In the genomic region with DNA sequence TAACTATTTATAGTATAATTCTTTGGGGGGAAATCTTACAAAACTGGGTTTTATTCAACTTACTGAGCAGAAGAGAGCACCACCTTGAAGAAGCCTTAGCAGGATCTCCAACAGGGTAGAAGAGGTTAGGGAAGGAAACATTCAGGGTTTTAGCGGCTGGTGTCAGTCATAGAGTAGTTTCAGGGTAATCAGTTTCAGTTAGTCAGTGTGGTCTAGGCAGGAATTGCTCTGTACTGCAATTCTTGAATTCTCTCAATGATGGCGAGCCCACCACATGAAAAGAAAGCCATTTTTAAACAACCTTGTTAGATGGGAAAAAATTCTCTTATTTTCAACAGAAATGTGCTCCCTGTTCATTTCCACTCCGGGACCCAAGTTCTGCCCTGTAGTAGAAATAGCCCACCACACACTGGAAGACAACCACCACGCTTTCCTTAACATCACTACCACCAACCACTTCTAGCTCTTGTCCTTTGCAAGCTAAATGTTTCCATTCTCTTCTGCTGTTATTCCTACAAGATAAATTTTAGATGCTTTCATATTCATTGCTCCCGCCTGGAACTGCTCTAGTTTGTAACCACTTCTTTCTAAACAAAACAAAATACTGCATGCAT, we compare ENCODE assay signal across 15 cellular contexts. TPM values are rescaled to one million over a fixed set of nuclear protein-coding genes. Genes with fewer than 3 reads are reported as not detected.
DNase-seq lines count a peak whose midpoint lies in the region; ATAC-seq and TF ChIP-seq lines count a peak whose summit lies in the region.
"Had no signal": no experiment of that assay in that cellular context is flagged by ENCODE, and none has a peak within 500 bp of the region (broad histone marks: within the 10 kb centered on the region; RNA-seq: fewer than 3 reads in every experiment).

No MANE protein-coding gene starts in this region.

- no peaks in the 10 kb centered on the region for H3K4me1 Mint-ChIP-seq in activated T-helper 17 cell treated with anti-CD3 and anti-CD28 coated beads, Interleukin-2, amount 50 U/mL, for 72 hours

- no peak overlapping the region for H3K4me3 ChIP-seq in PC-9
- H3K4me3 ChIP-seq: thoracic aorta had no signal

- no peaks in the 10 kb centered on the region for H3K4me1 ChIP-seq in PC-9 (replicated peaks; ENCODE audit: insufficient read depth)

- no peak overlapping the region for H3K4me2 ChIP-seq in PC-9

- no peak overlapping the region for H2AFZ ChIP-seq in PC-9

- CTCF ChIA-PET in PC-9 (lab: Charles Lee): no interaction called here

- H3F3A ChIP-seq in PC-9 (ENCODE audit: insufficient read depth, low read depth): no peaks in the 10 kb centered on the region

- H3K27ac ChIP-seq in PC-9: no peak overlapping the region
- H3K27ac ChIP-seq: thoracic aorta had no signal

- H3K27ac Mint-ChIP-seq in activated T-helper 17 cell treated with anti-CD3 and anti-CD28 coated beads, Interleukin-2, amount 50 U/mL, for 72 hours: no peak overlapping the region

- H3K79me2 ChIP-seq in PC-9 (ENCODE audit: low read depth): no peaks in the 10 kb centered on the region

- no peaks in the 10 kb centered on the region for H3K36me3 ChIP-seq in PC-9 (ENCODE audit: low read depth)
- H3K36me3 ChIP-seq: thoracic aorta had no signal

- DNase-seq in PC-9 (no peak), posterior cingulate gyrus (no peak), iPS-NIHi11 (ENCODE audit: low spot score) (no peak), NCI-H524 treated with DMSO at 0.1 percent for 48 hours (lab: John Stamatoyannopoulos, UW) (no peak)
- DNase-seq: effector CD4-positive, alpha-beta T cell; hippocampal formation; Karpas-422; mesendoderm; NCI-H345; SHP77 treated with DMSO at 0.1 percent for 48 hours had no signal

- H3K27me3 Mint-ChIP-seq in activated T-helper 17 cell treated with anti-CD3 and anti-CD28 coated beads, Interleukin-2, amount 50 U/mL, for 72 hours: peaks cover 15% of the 10 kb centered on the region

- H3K27me3 ChIP-seq in PC-9 (ENCODE audit: insufficient read depth, low read depth): no peaks in the 10 kb centered on the region

- no peaks in the 10 kb centered on the region for H3K36me3 Mint-ChIP-seq in activated T-helper 17 cell treated with anti-CD3 and anti-CD28 coated beads, Interleukin-2, amount 50 U/mL, for 72 hours (ENCODE audit: low read depth)

- no peaks in the 10 kb centered on the region for H4K20me1 ChIP-seq in PC-9 (ENCODE audit: insufficient read depth)

- H3K9me3 ChIP-seq in PC-9 (ENCODE audit: insufficient read depth, low read depth): no peaks in the 10 kb centered on the region
- H3K9me3 ChIP-seq: thoracic aorta had no signal

- POLR2A ChIA-PET in PC-9 (lab: Charles Lee; ENCODE audit: unreplicated experiment): no interaction called here

- ATAC-seq in GM18907 (IDR thresholded peaks at IDR 0.05; ENCODE audit: unreplicated experiment) (peak; percentile 77), GM21515 (IDR thresholded peaks at IDR 0.05; ENCODE audit: unreplicated experiment) (peak; percentile 85), HG03097 (IDR thresholded peaks at IDR 0.05; ENCODE audit: low FRiP score, unreplicated experiment) (peak; percentile 77)
- ATAC-seq in activated T-helper 17 cell treated with anti-CD3 and anti-CD28 coated beads, Interleukin-2, amount 50 U/mL, for 72 hours (replicated peaks): peak; percentile 99

- no TSS peak for BruUV-seq in PC-9 (replicated peaks; lab: Mats Ljungman, UMichigan)

- H3K9me2 ChIP-seq in PC-9 (ENCODE audit: insufficient read depth): no peaks in the 10 kb centered on the region

- intact Hi-C loops in PC-9 (cut with micrococcal nuclease; ENCODE audit: unreplicated experiment): no loop called here
- intact Hi-C loops in posterior cingulate gyrus (cut with DNase I): no loop called here

- no peak overlapping the region for H3K4me3 Mint-ChIP-seq in activated T-helper 17 cell treated with anti-CD3 and anti-CD28 coated beads, Interleukin-2, amount 50 U/mL, for 72 hours

- TF ChIP-seq CTCF in PC-9 (conservative IDR thresholded peaks at IDR 0.05): no peak

- no peaks in the 10 kb centered on the region for H3K9me3 Mint-ChIP-seq in activated T-helper 17 cell treated with anti-CD3 and anti-CD28 coated beads, Interleukin-2, amount 50 U/mL, for 72 hours

RNA-seq across cellular contexts. Expression of gene COL25A1, which starts 25.9 kb away (rescaled TPM):
- total RNA-seq in activated T-helper 17 cell treated with anti-CD3 and anti-CD28 coated beads, Interleukin-2, amount 50 U/mL, for 72 hours: under 1 TPM in 1 of 2 donors, not detected in 1; 0.08 TPM
- not detected in 2 replicates for total RNA-seq in PC-9 (2021)
